In the genomic region with DNA sequence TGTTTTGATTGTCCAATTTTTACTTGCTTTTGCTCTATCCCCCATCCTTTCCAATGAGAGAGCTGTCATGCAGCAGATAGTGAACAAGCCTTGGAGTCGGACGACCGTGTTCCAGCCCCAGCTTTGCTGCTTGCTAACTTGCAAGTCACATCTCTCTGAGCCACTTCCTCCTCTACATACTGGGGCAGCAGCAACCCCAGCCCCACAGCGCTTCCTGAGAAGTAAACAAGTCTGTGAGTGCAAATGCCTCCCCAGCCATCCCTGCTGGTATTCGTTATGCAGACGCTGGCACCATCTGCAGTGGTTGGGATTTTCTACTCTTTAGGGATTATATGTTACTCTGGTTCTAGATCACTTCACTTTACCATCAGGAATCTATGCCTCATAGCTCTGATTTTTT, we compare ENCODE assay signal across 8 cellular contexts. TPM values are rescaled to one million over a fixed set of nuclear protein-coding genes. Genes with fewer than 3 reads are reported as not detected.
DNase-seq lines count a peak whose midpoint lies in the region; ATAC-seq, FAIRE-seq and TF ChIP-seq lines count a peak whose summit lies in the region.

No MANE protein-coding gene starts in this region.

- TF ChIP-seq CTCF in heart left ventricle (IDR thresholded peaks at IDR 0.05) (no peak), GM13976 (IDR thresholded peaks at IDR 0.05; ENCODE audit: borderline replicate concordance, control extremely low read depth, extremely low read depth, insufficient read depth, missing control alignments) (no peak)

- H3K27me3 ChIP-seq in heart left ventricle, result no peaks in the 10 kb centered on the region

- no peak for TF ChIP-seq POLR2A in heart left ventricle (IDR thresholded peaks at IDR 0.05)
- no peak for TF ChIP-seq POLR2A in H54 (IDR thresholded peaks at IDR 0.05; ENCODE audit: low read depth, low read length)

- in situ Hi-C loops in GM13976 (cut with MboI; ENCODE audit: low sequenced_read_pairs, unreplicated experiment), result loop anchor here (5.0 kb wide), 1 partner anchor 107 kb away; no protein-coding TSS in a partner anchor

- intact Hi-C loops in heart left ventricle (cut with DNase I), result no loop called here

- peak overlapping the region in 1 of 12 donors; percentile 0 for H3K4me3 ChIP-seq in heart left ventricle

- ATAC-seq in heart left ventricle (peak in 1 of 4 donors; percentile 14), HG03354 (IDR thresholded peaks at IDR 0.05; ENCODE audit: poor library complexity, severe bottlenecking, unreplicated experiment) (no peak)

- peaks cover 0 to 94% (median 76%) of the 10 kb centered on the region in 9 donors for H3K36me3 ChIP-seq in heart left ventricle

- FAIRE-seq in H54 (lab: Jason Lieb, UNC), result no peak

- WGBS in heart left ventricle, 4 donors, result 63 to 90% (median 78%) methylated on average over 6 of the region's 6 CpGs

- H3K27ac ChIP-seq in heart left ventricle, result peak overlapping the region in 2 of 12 donors; percentile 17 to 87

- no peaks in the 10 kb centered on the region for H3K9me3 ChIP-seq in heart left ventricle

- peaks cover 0 to 33% (median 10%) of the 10 kb centered on the region in 12 donors for H3K4me1 ChIP-seq in heart left ventricle

- DNase-seq in NCI-H69 (lab: John Stamatoyannopoulos, UW), result peak; percentile 72
- DNase-seq in activated CD8-positive, alpha-beta memory T cell treated with anti-CD3 and anti-CD28 coated beads for 24 hours, result peak; percentile 79
- peak; percentile 49 to 81 (median 62) for DNase-seq in heart left ventricle
- DNase-seq in stimulated activated CD4-positive, alpha-beta T cell treated with anti-CD3 and anti-CD28 coated beads, Interleukin-4, amount 100 ng/mL, for 48 hours (ENCODE audit: low read depth in 2 of 2), result peak; percentile 24
- no peak for DNase-seq in H54 (ENCODE audit: insufficient read length, low spot score)
- no peak for DNase-seq in GM13976 (ENCODE audit: low spot score)
- DNase-seq in AG20443 (ENCODE audit: low spot score), result no peak

RNA-seq across cellular contexts. Expression of a gene that starts 35.0 kb away (rescaled TPM):
- total RNA-seq in heart left ventricle, result 1 to 10 TPM in 1 of 9 donors, under 1 TPM in 4, not detected in 4; 0.08 to 1.0 (median 0.19) TPM
- under 1 TPM in 1 of 2 donors, not detected in 1; 0.07 TPM for polyA plus RNA-seq in heart left ventricle

Comparison
In these comparisons a context has a peak if more than half of its experiments do, and no peak if none do; other contexts are left out.
1. DNase-seq: peak in NCI-H69 (single experiment), activated CD8-positive, alpha-beta memory T cell treated with anti-CD3 and anti-CD28 coated beads for 24 hours (single experiment), heart left ventricle (5 of 5) and stimulated activated CD4-positive, alpha-beta T cell treated with anti-CD3 and anti-CD28 coated beads, Interleukin-4, amount 100 ng/mL, for 48 hours (2 of 2); none in H54 (single experiment), GM13976 (single experiment) and AG20443 (single experiment).